ENCODE assay signal across 21 cellular contexts in genomic region chr20:63495167-63495720, GRCh38. TPM values are rescaled to one million over a fixed set of nuclear protein-coding genes. Genes with fewer than 3 reads are reported as not detected.
"Had no signal": no experiment of that assay in that cellular context is flagged by ENCODE, and none has a peak within 500 bp of the region (broad histone marks: within the 10 kb centered on the region; RNA-seq: fewer than 3 reads in every experiment).

No MANE protein-coding gene starts in this region.

- H3K36me3 ChIP-seq: left lung, spleen, thyroid gland, upper lobe of right lung had no signal

- H3K27ac Mint-ChIP-seq: activated naive CD4-positive, alpha-beta T cell treated with anti-CD3 and anti-CD28 coated beads for 36 hours; dendritic cell treated with granulocyte-macrophage colony-stimulating factor and Interleukin-4, amounts not matched to agents 40 ng/mL and 50 ng/mL, for 4 days; memory B cell; nephron; T-helper 17 cell had no signal

- H3K27me3 ChIP-seq: cardiac muscle cell had no signal

- H3K9me3 Mint-ChIP-seq: activated naive CD4-positive, alpha-beta T cell treated with anti-CD3 and anti-CD28 coated beads for 36 hours; nephron had no signal

- H3K4me1 Mint-ChIP-seq: nephron had no signal

- H3K4me3 ChIP-seq: body of pancreas, cardiac muscle cell, left lung had no signal

- H3K9me3 ChIP-seq: body of pancreas, left lung, spleen, thyroid gland, upper lobe of right lung had no signal

- DNase-seq: activated CD4-positive, alpha-beta T cell treated with anti-CD3 and anti-CD28 coated beads, Interleukin-2, amount 50 U/mL, for 48 hours; activated naive CD4-positive, alpha-beta T cell treated with anti-CD3 and anti-CD28 coated beads for 36 hours; activated T-cell treated with anti-CD3 and anti-CD28 coated beads, Interleukin-2, amount 50 U/mL, for 48 hours; effector CD4-positive, alpha-beta T cell; foreskin keratinocyte; kidney glomerular epithelial cell had no signal

- H3K27ac ChIP-seq: body of pancreas, cardiac muscle cell, foreskin keratinocyte, left lung, spleen, thyroid gland, upper lobe of right lung had no signal

- H3K4me3 Mint-ChIP-seq: activated naive CD4-positive, alpha-beta T cell treated with anti-CD3 and anti-CD28 coated beads for 36 hours; dendritic cell treated with granulocyte-macrophage colony-stimulating factor and Interleukin-4, amounts not matched to agents 40 ng/mL and 50 ng/mL, for 4 days; memory B cell; nephron; T-helper 17 cell had no signal

- H3K4me1 ChIP-seq: foreskin keratinocyte had no signal

RNA-seq across cellular contexts. Expression of gene KCNQ2, which starts 22.8 kb away (rescaled TPM):
- total RNA-seq: activated CD8-positive, alpha-beta memory T cell treated with anti-CD3 and anti-CD28 coated beads for 36 hours; activated naive CD4-positive, alpha-beta T cell treated with anti-CD3 and anti-CD28 coated beads for 36 hours; chondrocyte; foreskin keratinocyte; left lung; myocyte; renal cortical epithelial cell; T-helper 17 cell; upper lobe of right lung had no signal

RNA-seq across cellular contexts. Expression of gene PTK6, which starts 41.9 kb away (rescaled TPM):
- total RNA-seq: cardiac muscle cell, chondrocyte had no signal

RNA-seq across cellular contexts. Expression of gene SRMS, which starts 52.3 kb away (rescaled TPM):
- total RNA-seq: activated CD8-positive, alpha-beta memory T cell treated with anti-CD3 and anti-CD28 coated beads for 36 hours; activated naive CD4-positive, alpha-beta T cell treated with anti-CD3 and anti-CD28 coated beads for 36 hours; body of pancreas; cardiac muscle cell; chondrocyte; left lung; mononuclear cell; myocyte; renal cortical epithelial cell; T-helper 17 cell; thyroid gland; upper lobe of right lung had no signal
